In genomic region chr11:45771942-45772522, GRCh38 we compare ENCODE assay signal across 8 cellular contexts. TPM values are rescaled to one million over a fixed set of nuclear protein-coding genes. Genes with fewer than 3 reads are reported as not detected.
DNase-seq lines count a peak whose midpoint lies in the region; ATAC-seq, FAIRE-seq and TF ChIP-seq lines count a peak whose summit lies in the region.

No MANE protein-coding gene starts in this region.

- peaks cover 9% of the 10 kb centered on the region; the same call in 1 of the 2 replicates for H3K4me1 ChIP-seq in HepG2 (ENCODE audit: insufficient read depth, low read length)

- WGBS in HepG2 (ENCODE audit: low lambda C conversion rate) = 13% methylated on average over 14 of the region's 21 CpGs

- ATAC-seq in GM18873 (IDR thresholded peaks at IDR 0.05; ENCODE audit: low FRiP score, unreplicated experiment) (peak; percentile 54), HG03196 (IDR thresholded peaks at IDR 0.05; ENCODE audit: unreplicated experiment) (peak; percentile 83), HepG2 (peak; percentile 98)

- no TSS peak for BruUV-seq in HepG2 (replicated peaks; lab: Mats Ljungman, UMichigan)

- in situ Hi-C loops in HepG2 (cut with HindIII; ENCODE audit: extremely low pct_ligation_motif_present, low pct_unique_long_range_greater_than_20kb) = loop anchor here (5.0 to 10.0 kb wide), 2 partner anchors 400 to 437 kb away; no protein-coding TSS in a partner anchor

- peak; percentile 89 for TF ChIP-seq RAD21 in HepG2 (CRISPR knock-in tag; IDR thresholded peaks at IDR 0.05)

- H4K20me1 ChIP-seq in HepG2 (ENCODE audit: insufficient read depth, low read length) = no peaks in the 10 kb centered on the region

- no peaks in the 10 kb centered on the region for H3K9me3 ChIP-seq in HepG2 (ENCODE audit: low read length)

- peak overlapping the region; percentile 99 for H3K4me2 ChIP-seq in HepG2 (ENCODE audit: low read depth, low read length)

- CTCF ChIA-PET in HepG2 (lab: Yijun Ruan, JAX; ENCODE audit: low intra/inter-chr PET ratio, low total read pairs) = interaction anchor here (1.7 to 2.4 kb wide), 4 partner anchors 80 to 439 kb away, joined by 3 to 22 read pairs (median 10); no protein-coding TSS in a partner anchor

- H3K4me3 ChIP-seq in coronary artery (peak overlapping the region; percentile 70), HepG2 (replicated peaks in 1 of 3; ENCODE audit: insufficient read depth in 1 of 3, low read depth in 2 of 3, low read length in 3 of 3) (peak overlapping the region; percentile 52 to 72 (median 60))

- H3K27ac ChIP-seq in coronary artery (peak overlapping the region; percentile 35 to 73), HepG2 (ENCODE audit: extremely low read length, insufficient read depth, low read length) (no peak overlapping the region)

- peaks cover 2 to 30% of the 10 kb centered on the region in 2 experiments; a peak in 4 of 5 replicates for H3K27me3 ChIP-seq in HepG2 (ENCODE audit: control insufficient read depth in 1 of 2, insufficient read depth in 2 of 2, low read length in 2 of 2)

- TF ChIP-seq POLR2A in HepG2 (IDR thresholded peaks at IDR 0.05; ENCODE audit: insufficient read depth in 1 of 2, low read depth in 2 of 2, low read length in 2 of 2) = no peak

- no peak overlapping the region; the same call in 1 of the 2 replicates for H3K9ac ChIP-seq in HepG2 (ENCODE audit: insufficient read depth, low read depth, low read length)

- DNase-seq in AG08396 (ENCODE audit: low spot score) (peak; percentile 95), NCI-H345 treated with DMSO at 0.1 percent for 48 hours (lab: John Stamatoyannopoulos, UW; ENCODE audit: unreplicated experiment) (peak; percentile 74), coronary artery (ENCODE audit: low spot score) (peak; percentile 87), HepG2 (ENCODE audit: low spot score) (peak; percentile 50)
- DNase-seq in activated CD4-positive, alpha-beta T cell treated with anti-CD3 and anti-CD28 coated beads for 4 hours = peak; percentile 77 to 80
- DNase-seq in stimulated activated CD4-positive, alpha-beta T cell treated with anti-CD3 and anti-CD28 coated beads, Interleukin-2, amount 100 ng/mL, for 4 hours (ENCODE audit: low read depth) = peak; percentile 77

- TF ChIP-seq CTCF in coronary artery (IDR thresholded peaks at IDR 0.05) (peak; percentile 82), HepG2 (CRISPR knock-in tag; IDR thresholded peaks at IDR 0.05) (peak; percentile 94)

- POLR2A ChIA-PET in HepG2 (lab: Yijun Ruan, JAX) = interaction anchor here (1.3 to 1.6 kb wide), 3 partner anchors 27 to 401 kb away, joined by 3 to 6 read pairs (median 3); no protein-coding TSS in a partner anchor

- peak; percentile 53 for FAIRE-seq in HepG2 (lab: Jason Lieb, UNC)

- TF ChIP-seq EP300 in HepG2 (IDR thresholded peaks at IDR 0.05; ENCODE audit: low read depth in 2 of 2, low read length in 2 of 2) (no peak), HepG2 (CRISPR knock-in tag; IDR thresholded peaks at IDR 0.05; ENCODE audit: borderline replicate concordance) (no peak)

- H3K79me2 ChIP-seq in HepG2 (ENCODE audit: insufficient read depth, low read length) = no peaks in the 10 kb centered on the region

- no peak overlapping the region for H2AFZ ChIP-seq in HepG2 (ENCODE audit: low read length)

- intact Hi-C loops in HepG2 (cut with micrococcal nuclease; ENCODE audit: unreplicated experiment) = loop anchor here (1.0 kb wide), 1 partner anchor 401 kb away; no protein-coding TSS in a partner anchor

- H3K36me3 ChIP-seq in HepG2 (replicated peaks in 1 of 2; ENCODE audit: control insufficient read depth in 1 of 2, insufficient read depth in 2 of 2, low read length in 2 of 2) = no peaks in the 10 kb centered on the region

TF ChIP-seq in HepG2, 621 proteins besides CTCF, POLR2A, EP300 and RAD21 (continues in another document):
- 0 out of 2 replicates have a peak, but pooled peaks have one; percentile 33 for TF ChIP-seq MTA1 (CRISPR knock-in tag; IDR thresholded peaks at IDR 0.05; ENCODE audit: borderline replicate concordance)
- no peak for TF ChIP-seq PITX1 (CRISPR knock-in tag; IDR thresholded peaks at IDR 0.05)
- TF ChIP-seq CENPX (CRISPR knock-in tag; IDR thresholded peaks at IDR 0.05) = no peak
- TF ChIP-seq MAZ (IDR thresholded peaks at IDR 0.05; ENCODE audit: borderline replicate concordance, low read depth, low read length) = no peak
- TF ChIP-seq MAZ (CRISPR knock-in tag; IDR thresholded peaks at IDR 0.05; ENCODE audit: low read depth) = no peak
- TF ChIP-seq ZNF501 (CRISPR knock-in tag; IDR thresholded peaks at IDR 0.05) = peak; percentile 51; the same call in 1 of the 2 replicates
- peak; percentile 74 for TF ChIP-seq UBTF (CRISPR knock-in tag; IDR thresholded peaks at IDR 0.05)
- no peak for TF ChIP-seq SOX6 (IDR thresholded peaks at IDR 0.05)
- peak; percentile 22; the same call in 1 of the 2 replicates for TF ChIP-seq SOX6 (CRISPR knock-in tag; IDR thresholded peaks at IDR 0.05)

RNA-seq across cellular contexts. Expression of gene SLC35C1, which starts 32.9 kb away (rescaled TPM):
- total RNA-seq in HepG2 (2016; rRNA removed; fragmentation: Illumina TruSeq; extraction: Trizol) = 6.1 and 7.0 TPM in 2 replicates
- total RNA-seq in HepG2 (2016; cell fraction: cytosol; rRNA removed; fragmentation: Illumina TruSeq; extraction: Trizol; ENCODE audit: low read depth) = 2.8 and 3.3 TPM in 2 replicates
- total RNA-seq in HepG2 (2016; cell fraction: insoluble cytoplasmic fraction; rRNA removed; fragmentation: Illumina TruSeq; extraction: Trizol) = 5.8 and 7.5 TPM in 2 replicates
- 9.9 and 10.1 TPM in 2 replicates for total RNA-seq in HepG2 (2016; cell fraction: membrane; rRNA removed; fragmentation: Illumina TruSeq; extraction: Trizol)
- 8.9 and 10.1 TPM in 2 replicates for total RNA-seq in HepG2 (2016; cell fraction: nucleus; rRNA removed; fragmentation: Illumina TruSeq; extraction: Trizol)
- polyA plus RNA-seq in HepG2 (2011; rRNA removed) = 2.6 and 2.9 TPM in 2 replicates
- 1.8 and 3.3 TPM in 2 replicates for polyA plus RNA-seq in HepG2 (2011; cell fraction: cytosol; rRNA removed)
- polyA plus RNA-seq in HepG2 (2011; cell fraction: nucleus; rRNA removed) = 5.3 and 6.1 TPM in 2 replicates
- 5.5 and 7.2 TPM in 2 replicates for polyA plus RNA-seq in HepG2 (2012)
- polyA plus RNA-seq in HepG2 (2016; cell fraction: cytosol; fragmentation: Illumina TruSeq; extraction: Trizol; ENCODE audit: low read depth) = 4.4 and 5.2 TPM in 2 replicates
- polyA plus RNA-seq in HepG2 (2016; cell fraction: insoluble cytoplasmic fraction; fragmentation: Illumina TruSeq; extraction: Trizol; ENCODE audit: low read depth) = 8.6 and 9.4 TPM in 2 replicates
- polyA plus RNA-seq in HepG2 (2016; cell fraction: membrane; fragmentation: Illumina TruSeq; extraction: Trizol; ENCODE audit: low read depth) = 10.8 and 11.1 TPM in 2 replicates
- polyA plus RNA-seq in HepG2 (2016; cell fraction: nucleus; fragmentation: Illumina TruSeq; extraction: Trizol; ENCODE audit: insufficient read depth, low read depth) = 11.8 and 12.4 TPM in 2 replicates
- 22.9 and 26.1 TPM in 2 replicates for polyA minus RNA-seq in HepG2 (2011; rRNA and poly(A)+ RNA removed; ENCODE audit: low replicate concordance)
- 6.5 and 8.0 TPM in 2 replicates for polyA minus RNA-seq in HepG2 (2011; cell fraction: cytosol; rRNA and poly(A)+ RNA removed)
- 3.4 and 5.5 TPM in 2 replicates for polyA minus RNA-seq in HepG2 (2011; cell fraction: nucleus; rRNA and poly(A)+ RNA removed)
